ENCODE assay signal across 1 cellular context in the genomic region with DNA sequence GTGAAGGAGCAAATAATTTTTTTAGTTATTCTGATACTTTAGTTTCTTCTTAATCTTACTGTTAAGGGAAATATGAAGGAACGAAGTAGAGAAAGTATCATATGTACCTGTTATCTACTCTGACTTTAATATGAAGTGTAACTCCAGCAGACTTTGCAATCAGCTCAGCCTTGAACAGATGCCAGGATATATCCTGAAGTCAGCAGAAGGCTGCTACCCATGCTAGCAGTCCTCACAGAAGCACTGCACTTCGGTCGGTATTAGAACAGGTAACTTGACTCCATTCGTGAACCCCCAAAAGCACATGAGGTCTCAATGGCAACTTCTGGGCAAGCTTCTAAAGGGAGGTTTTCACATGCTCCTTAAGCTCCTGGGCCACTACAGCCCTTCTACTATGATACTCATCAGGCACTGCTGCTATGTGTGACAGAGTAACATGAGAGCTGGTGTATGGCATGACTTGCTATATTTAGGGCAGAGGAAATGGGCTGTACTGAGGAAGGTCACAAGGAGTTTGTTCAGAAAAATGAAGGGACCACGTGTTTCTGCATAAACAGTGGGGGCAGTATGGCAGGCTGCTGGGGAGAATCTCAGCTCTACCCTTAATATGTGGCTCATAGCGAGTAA.
TF ChIP-seq lines count a peak whose summit lies in the region.

No MANE protein-coding gene starts in this region.

TF ChIP-seq in K562, 482 proteins besides CTCF, POLR2A, EP300 and RAD21 (continued from another document and continues in another):
- TF ChIP-seq CREB5 (CRISPR knock-in tag; IDR thresholded peaks at IDR 0.05) (no peak), PATZ1 (CRISPR knock-in tag; IDR thresholded peaks at IDR 0.05; ENCODE audit: borderline replicate concordance) (no peak), FOXJ2 (tag; IDR thresholded peaks at IDR 0.05) (peak; percentile 21), ZBTB9 (CRISPR knock-in tag; IDR thresholded peaks at IDR 0.05) (no peak), ESRRA (IDR thresholded peaks at IDR 0.05; ENCODE audit: borderline replicate concordance, low read depth) (peak; percentile 98), ZHX1 (conservative IDR thresholded peaks at IDR 0.05; ENCODE audit: low read length) (no peak), ZNF76 (CRISPR knock-in tag; IDR thresholded peaks at IDR 0.05; ENCODE audit: borderline replicate concordance) (no peak), MNT (conservative IDR thresholded peaks at IDR 0.05) (peak; percentile 73 to 82), MXI1 (IDR thresholded peaks at IDR 0.05; ENCODE audit: low read depth, low read length) (no peak), GATAD2A (IDR thresholded peaks at IDR 0.05) (no peak; the same call in 1 of the 2 replicates), ZNF551 (CRISPR knock-in tag; IDR thresholded peaks at IDR 0.05) (no peak), ZSCAN29 (IDR thresholded peaks at IDR 0.05) (no peak), SIN3A (IDR thresholded peaks at IDR 0.05; ENCODE audit: borderline replicate concordance in 2 of 2, control insufficient read depth in 1 of 2, low read depth in 2 of 2, low read length in 2 of 2) (no peak), ETS1 (conservative IDR thresholded peaks at IDR 0.05; ENCODE audit: control insufficient read depth, low read depth, low read length) (no peak), NFXL1 (CRISPR knock-in tag; IDR thresholded peaks at IDR 0.05) (no peak), MTF1 (CRISPR knock-in tag; IDR thresholded peaks at IDR 0.05; ENCODE audit: borderline replicate concordance) (no peak), KDM1A (IDR thresholded peaks at IDR 0.05) (peak; percentile 10 to 22; a peak in 2 of 4 replicates), NFE2L1 (tag; IDR thresholded peaks at IDR 0.05; ENCODE audit: borderline replicate concordance, low read depth) (peak; percentile 45; the same call in 1 of the 2 replicates), NEUROD1 (IDR thresholded peaks at IDR 0.05; ENCODE audit: borderline replicate concordance, low read depth, low read length, partially characterized antibody) (no peak), ZZZ3 (IDR thresholded peaks at IDR 0.05) (no peak), ID3 (CRISPR knock-in tag; IDR thresholded peaks at IDR 0.05) (no peak), ID3 (tag; IDR thresholded peaks at IDR 0.05) (no peak), RERE (CRISPR knock-in tag; IDR thresholded peaks at IDR 0.05; ENCODE audit: borderline replicate concordance) (no peak), HDAC6 (IDR thresholded peaks at IDR 0.05; ENCODE audit: low read depth, low read length) (no peak), C11orf30 (IDR thresholded peaks at IDR 0.05; ENCODE audit: low read depth) (peak; percentile 74), CBX8 (IDR thresholded peaks at IDR 0.05; ENCODE audit: borderline replicate concordance, extremely low read depth, low read depth, low read length, poor library complexity, severe bottlenecking) (no peak), ZNF165 (CRISPR knock-in tag; IDR thresholded peaks at IDR 0.05; ENCODE audit: borderline replicate concordance) (no peak), CCNT2 (IDR thresholded peaks at IDR 0.05; ENCODE audit: borderline replicate concordance, extremely low read depth, insufficient read length, low read depth, low read length) (no peak)
- TF ChIP-seq, protein P1, sequence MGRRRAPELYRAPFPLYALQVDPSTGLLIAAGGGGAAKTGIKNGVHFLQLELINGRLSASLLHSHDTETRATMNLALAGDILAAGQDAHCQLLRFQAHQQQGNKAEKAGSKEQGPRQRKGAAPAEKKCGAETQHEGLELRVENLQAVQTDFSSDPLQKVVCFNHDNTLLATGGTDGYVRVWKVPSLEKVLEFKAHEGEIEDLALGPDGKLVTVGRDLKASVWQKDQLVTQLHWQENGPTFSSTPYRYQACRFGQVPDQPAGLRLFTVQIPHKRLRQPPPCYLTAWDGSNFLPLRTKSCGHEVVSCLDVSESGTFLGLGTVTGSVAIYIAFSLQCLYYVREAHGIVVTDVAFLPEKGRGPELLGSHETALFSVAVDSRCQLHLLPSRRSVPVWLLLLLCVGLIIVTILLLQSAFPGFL (CRISPR knock-in tag; IDR thresholded peaks at IDR 0.05): no peak
- TF ChIP-seq, protein P2, sequence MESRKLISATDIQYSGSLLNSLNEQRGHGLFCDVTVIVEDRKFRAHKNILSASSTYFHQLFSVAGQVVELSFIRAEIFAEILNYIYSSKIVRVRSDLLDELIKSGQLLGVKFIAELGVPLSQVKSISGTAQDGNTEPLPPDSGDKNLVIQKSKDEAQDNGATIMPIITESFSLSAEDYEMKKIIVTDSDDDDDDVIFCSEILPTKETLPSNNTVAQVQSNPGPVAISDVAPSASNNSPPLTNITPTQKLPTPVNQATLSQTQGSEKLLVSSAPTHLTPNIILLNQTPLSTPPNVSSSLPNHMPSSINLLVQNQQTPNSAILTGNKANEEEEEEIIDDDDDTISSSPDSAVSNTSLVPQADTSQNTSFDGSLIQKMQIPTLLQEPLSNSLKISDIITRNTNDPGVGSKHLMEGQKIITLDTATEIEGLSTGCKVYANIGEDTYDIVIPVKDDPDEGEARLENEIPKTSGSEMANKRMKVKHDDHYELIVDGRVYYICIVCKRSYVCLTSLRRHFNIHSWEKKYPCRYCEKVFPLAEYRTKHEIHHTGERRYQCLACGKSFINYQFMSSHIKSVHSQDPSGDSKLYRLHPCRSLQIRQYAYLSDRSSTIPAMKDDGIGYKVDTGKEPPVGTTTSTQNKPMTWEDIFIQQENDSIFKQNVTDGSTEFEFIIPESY (CRISPR knock-in tag; IDR thresholded peaks at IDR 0.05): no peak
- TF ChIP-seq, protein P3, sequence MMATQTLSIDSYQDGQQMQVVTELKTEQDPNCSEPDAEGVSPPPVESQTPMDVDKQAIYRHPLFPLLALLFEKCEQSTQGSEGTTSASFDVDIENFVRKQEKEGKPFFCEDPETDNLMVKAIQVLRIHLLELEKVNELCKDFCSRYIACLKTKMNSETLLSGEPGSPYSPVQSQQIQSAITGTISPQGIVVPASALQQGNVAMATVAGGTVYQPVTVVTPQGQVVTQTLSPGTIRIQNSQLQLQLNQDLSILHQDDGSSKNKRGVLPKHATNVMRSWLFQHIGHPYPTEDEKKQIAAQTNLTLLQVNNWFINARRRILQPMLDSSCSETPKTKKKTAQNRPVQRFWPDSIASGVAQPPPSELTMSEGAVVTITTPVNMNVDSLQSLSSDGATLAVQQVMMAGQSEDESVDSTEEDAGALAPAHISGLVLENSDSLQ (IDR thresholded peaks at IDR 0.05): peak; percentile 31; the same call in 1 of the 2 replicates
